18 cellular contexts compared by ENCODE assay signal in genomic region chr9:134768332-134769083, GRCh38.
DNase-seq lines count a peak whose midpoint lies in the region; ATAC-seq, FAIRE-seq and TF ChIP-seq lines count a peak whose summit lies in the region.
"Had no signal": no experiment of that assay in that cellular context is flagged by ENCODE, and none has a peak within 500 bp of the region (broad histone marks: within the 10 kb centered on the region; RNA-seq: fewer than 3 reads in every experiment).

No MANE protein-coding gene starts in this region.

- H3K27me3 ChIP-seq in GM12878 (replicated peaks in 1 of 2; ENCODE audit: control insufficient read depth in 2 of 2, insufficient read depth in 2 of 2, low read length in 1 of 2) (peaks cover 0 to under 1% of the 10 kb centered on the region in 2 experiments; a peak in 1 of 4 replicates), right atrium auricular region (no peaks in the 10 kb centered on the region), sigmoid colon (no peaks in the 10 kb centered on the region), ovary (no peaks in the 10 kb centered on the region)
- H3K27me3 ChIP-seq: Peyer's patch had no signal

- H3K36me3 ChIP-seq in GM12878 (ENCODE audit: control insufficient read depth in 2 of 2, insufficient read depth in 2 of 2, low read length in 1 of 2) = no peaks in the 10 kb centered on the region
- H3K36me3 ChIP-seq in right atrium auricular region = no peaks in the 10 kb centered on the region
- H3K36me3 ChIP-seq in sigmoid colon = peaks cover 18 to 89% (median 48%) of the 10 kb centered on the region in 4 donors
- H3K36me3 ChIP-seq in ovary = no peaks in the 10 kb centered on the region
- H3K36me3 ChIP-seq: neutrophil, Peyer's patch had no signal

- ATAC-seq in GM12878 = no peak
- ATAC-seq: activated T-cell treated with anti-CD3 and anti-CD28 coated beads, Interleukin-2, amount 50 U/mL, for 72 hours; effector memory CD8-positive, alpha-beta T cell; left lobe of liver had no signal

- intact Hi-C loops in GM12878 (cut with micrococcal nuclease; ENCODE audit: unreplicated experiment) (no loop called here), sigmoid colon (cut with DNase I) (no loop called here), ovary (cut with DNase I) (no loop called here)

- no peak overlapping the region for H3K9ac ChIP-seq in GM12878 (ENCODE audit: control insufficient read depth, insufficient read depth, low read length)

- no peak overlapping the region; the same call in 1 of the 2 replicates for H2AFZ ChIP-seq in GM12878 (ENCODE audit: control insufficient read depth, low read depth, low read length)

- TF ChIP-seq POLR2A in GM12878 (IDR thresholded peaks at IDR 0.05; ENCODE audit: low read depth, low read length) (no peak), sigmoid colon (IDR thresholded peaks at IDR 0.05) (no peak), ovary (IDR thresholded peaks at IDR 0.05) (no peak)

- TF ChIP-seq RAD21 in GM12878 (IDR thresholded peaks at IDR 0.05; ENCODE audit: insufficient read depth, low read depth, low read length) = no peak

- no TSS peak for BruUV-seq in GM12878 (replicated peaks; lab: Mats Ljungman, UMichigan)

- no peak for TF ChIP-seq EP300 in GM12878 (IDR thresholded peaks at IDR 0.05; ENCODE audit: borderline replicate concordance in 1 of 2, control insufficient read depth in 1 of 2, low read depth in 2 of 2, low read length in 2 of 2)
- TF ChIP-seq EP300 in sigmoid colon (IDR thresholded peaks at IDR 0.05) = no peak
- TF ChIP-seq EP300 in ovary (IDR thresholded peaks at IDR 0.05) = no peak

- FAIRE-seq in GM12878 (lab: Jason Lieb, UNC) = no peak

- in situ Hi-C loops in GM12878 (cut with MboI) = no loop called here

- H3K4me3 ChIP-seq in GM12878 = no peak overlapping the region
- H3K4me3 ChIP-seq in right atrium auricular region = no peak overlapping the region
- no peak overlapping the region for H3K4me3 ChIP-seq in sigmoid colon
- H3K4me3 ChIP-seq in ovary = no peak overlapping the region
- H3K4me3 ChIP-seq: Peyer's patch had no signal

- SMC1A ChIA-PET in GM12878 (lab: Charles Lee; ENCODE audit: uncharacterized antibody, unreplicated experiment) = interaction anchor here (0.7 kb wide), 1 partner anchor 23 kb away, joined by 3 read pairs; no protein-coding TSS in a partner anchor

- DNase-seq in GM03348 (ENCODE audit: low spot score) (peak; percentile 74), GM12878 (ENCODE audit: low read depth, low spot score) (no peak), right atrium auricular region (ENCODE audit: low spot score) (peak; percentile 72), sigmoid colon (peak; percentile 83), NCI-H187 (lab: John Stamatoyannopoulos, UW) (no peak), ovary (no peak), NCI-H526 (lab: John Stamatoyannopoulos, UW) (no peak)
- no peak for DNase-seq in activated CD4-positive, alpha-beta T cell treated with anti-CD3 and anti-CD28 coated beads, Interleukin-2, amount 50 U/mL, for 1 hour
- DNase-seq: activated CD4-positive, alpha-beta T cell treated with anti-CD3 and anti-CD28 coated beads, Interleukin-2, amount 10 ng/mL, durations not matched to agents 24 days and 14 days; activated T-cell treated with anti-CD3 and anti-CD28 coated beads, Interleukin-2, amount 50 U/mL, for 72 hours; effector memory CD8-positive, alpha-beta T cell; NCI-H1436 treated with DMSO at 0.1 percent for 48 hours; NCI-H510A treated with DMSO at 0.1 percent for 48 hours; Peyer's patch; T-helper 2 cell had no signal

- no peak overlapping the region for H3K27ac ChIP-seq in GM12878 (ENCODE audit: control insufficient read depth, insufficient read depth)
- peak overlapping the region; percentile 43 to 62 for H3K27ac ChIP-seq in right atrium auricular region
- H3K27ac ChIP-seq in sigmoid colon = peak overlapping the region in 1 of 4 donors; percentile 30
- H3K27ac ChIP-seq in ovary = no peak overlapping the region
- H3K27ac ChIP-seq: C4-2B, neutrophil had no signal

- H3K79me2 ChIP-seq in GM12878 (ENCODE audit: control insufficient read depth, insufficient read depth, low read length) = no peaks in the 10 kb centered on the region

- H4K20me1 ChIP-seq in GM12878 (ENCODE audit: control insufficient read depth, insufficient read depth) = no peaks in the 10 kb centered on the region

- RAD21 ChIA-PET in GM12878 (lab: Charles Lee; ENCODE audit: unreplicated experiment) = interaction anchor here (1.9 kb wide), 1 partner anchor 14 kb away, joined by 7 read pairs; no protein-coding TSS in a partner anchor

- TF ChIP-seq CTCF in GM12878 (IDR thresholded peaks at IDR 0.05 in 2 of 3, conservative IDR thresholded peaks at IDR 0.05 in 1 of 3; ENCODE audit: control insufficient read depth in 2 of 3, extremely low read depth in 1 of 3, insufficient read depth in 1 of 3, low read depth in 3 of 3, low read length in 3 of 3) = no peak
- TF ChIP-seq CTCF in right atrium auricular region (IDR thresholded peaks at IDR 0.05) = no peak
- TF ChIP-seq CTCF in sigmoid colon (IDR thresholded peaks at IDR 0.05) = no peak
- no peak for TF ChIP-seq CTCF in ovary (IDR thresholded peaks at IDR 0.05)

- POLR2A ChIA-PET in GM12878 (lab: Charles Lee) = no interaction called here

- H3K4me2 ChIP-seq in GM12878 (ENCODE audit: control insufficient read depth, insufficient read depth) = no peak overlapping the region

- H3K4me1 ChIP-seq in GM12878 (ENCODE audit: control insufficient read depth, insufficient read depth, low read length) (peaks cover 21% of the 10 kb centered on the region), right atrium auricular region (peaks cover 0 to 10% of the 10 kb centered on the region in 2 donors), sigmoid colon (no peaks in the 10 kb centered on the region), ovary (ENCODE audit: insufficient read depth) (no peaks in the 10 kb centered on the region)
- H3K4me1 ChIP-seq: Peyer's patch had no signal

- H3K9me3 ChIP-seq in GM12878 (replicated peaks; ENCODE audit: control insufficient read depth, insufficient read depth, low read length) (no peaks in the 10 kb centered on the region; the same call in 2 of the 3 replicates), right atrium auricular region (no peaks in the 10 kb centered on the region), sigmoid colon (no peaks in the 10 kb centered on the region), ovary (no peaks in the 10 kb centered on the region)
- H3K9me3 ChIP-seq: neutrophil, Peyer's patch had no signal

- CTCF ChIA-PET in GM12878 (lab: Yijun Ruan, JAX) = interaction anchor here (0.9 to 1.4 kb wide), 3 partner anchors 11 to 215 kb away, joined by 3 to 5 read pairs (median 3); no protein-coding TSS in a partner anchor

- WGBS in GM12878 (ENCODE audit: insufficient coverage, insufficient replicate concordance, low lambda C conversion rate, missing lambda C conversion rate) = 50% methylated on average over 31 of the region's 31 CpGs
- WGBS in sigmoid colon, 2 donors = 77 to 84% methylated on average over 31 of the region's 31 CpGs
- 74 to 79% (median 75%) methylated on average over 31 of the region's 31 CpGs for WGBS in ovary, 3 donors

TF ChIP-seq in GM12878, 131 proteins besides CTCF, POLR2A, EP300 and RAD21:
- TF ChIP-seq, protein P1, sequence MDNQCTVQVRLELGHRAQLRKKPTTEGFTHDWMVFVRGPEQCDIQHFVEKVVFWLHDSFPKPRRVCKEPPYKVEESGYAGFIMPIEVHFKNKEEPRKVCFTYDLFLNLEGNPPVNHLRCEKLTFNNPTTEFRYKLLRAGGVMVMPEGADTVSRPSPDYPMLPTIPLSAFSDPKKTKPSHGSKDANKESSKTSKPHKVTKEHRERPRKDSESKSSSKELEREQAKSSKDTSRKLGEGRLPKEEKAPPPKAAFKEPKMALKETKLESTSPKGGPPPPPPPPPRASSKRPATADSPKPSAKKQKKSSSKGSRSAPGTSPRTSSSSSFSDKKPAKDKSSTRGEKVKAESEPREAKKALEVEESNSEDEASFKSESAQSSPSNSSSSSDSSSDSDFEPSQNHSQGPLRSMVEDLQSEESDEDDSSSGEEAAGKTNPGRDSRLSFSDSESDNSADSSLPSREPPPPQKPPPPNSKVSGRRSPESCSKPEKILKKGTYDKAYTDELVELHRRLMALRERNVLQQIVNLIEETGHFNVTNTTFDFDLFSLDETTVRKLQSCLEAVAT (IDR thresholded peaks at IDR 0.05) = peak; percentile 79; the same call in 1 of the 2 replicates
- TF ChIP-seq USF1 (IDR thresholded peaks at IDR 0.05; ENCODE audit: borderline replicate concordance, extremely low read length, insufficient read depth, low read depth, low read length) = no peak
- TF ChIP-seq BHLHE40 (IDR thresholded peaks at IDR 0.05; ENCODE audit: borderline replicate concordance in 1 of 2, low read depth in 2 of 2, low read length in 1 of 2) = peak; percentile 57 to 72
TF ChIP-seq in GM12878: peak in this region for 2.

Comparison
In these comparisons a context has a peak if more than half of its experiments do, and no peak if none do; other contexts are left out.
1. DNase-seq: peak in GM03348 (single experiment), right atrium auricular region (single experiment) and sigmoid colon (single experiment); none in GM12878 (single experiment), activated CD4-positive, alpha-beta T cell treated with anti-CD3 and anti-CD28 coated beads, Interleukin-2, amount 50 U/mL, for 1 hour (single experiment), NCI-H187 (0 of 2), ovary (0 of 5) and NCI-H526 (0 of 2).
2. H3K27ac ChIP-seq: peak in right atrium auricular region (2 of 2); none in GM12878 (single experiment) and ovary (0 of 2).